ENCODE assay signal across 14 cellular contexts in genomic region chr6:81786159-81786558, GRCh38.
"Had no signal": no experiment of that assay in that cellular context is flagged by ENCODE, and none has a peak within 500 bp of the region (broad histone marks: within the 10 kb centered on the region; RNA-seq: fewer than 3 reads in every experiment).

No MANE protein-coding gene starts in this region.

- DNase-seq: activated CD4-positive, alpha-beta T cell treated with anti-CD3 and anti-CD28 coated beads for 48 hours; activated naive CD4-positive, alpha-beta T cell; central memory CD4-positive, alpha-beta T cell; effector CD4-positive, alpha-beta T cell; hippocampal formation; stimulated activated CD4-positive, alpha-beta T cell treated with anti-CD3 and anti-CD28 coated beads, Interleukin-4, amount 100 ng/mL, for 4 hours; stimulated activated naive CD8-positive, alpha-beta T cell treated with anti-CD3 and anti-CD28 coated beads, Interleukin-15, amount 100 ng/mL, for 72 hours; testis; upper lobe of right lung; WERI-Rb-1 had no signal

- H3K9me3 Mint-ChIP-seq: neural progenitor cell had no signal

- H3K9ac ChIP-seq: neural progenitor cell, parathyroid adenoma had no signal

- H3K27me3 ChIP-seq: neural progenitor cell, testis, upper lobe of right lung had no signal

- H3K4me1 Mint-ChIP-seq: stimulated activated naive CD8-positive, alpha-beta T cell treated with anti-CD3 and anti-CD28 coated beads, Interleukin-15, amount 100 ng/mL, for 72 hours had no signal

- H3K4me3 Mint-ChIP-seq: activated T-helper 1 cell treated with anti-CD3 and anti-CD28 coated beads, Interleukin-12 subunit alpha, Interleukin-12 subunit beta, Interleukin-2, Interleukin-4 antibody, amounts not matched to agents 30 ng/mL and 10 ng/mL and 1 ng/mL, durations not matched to agents 14 hours and 24 hours and 36 hours; neural progenitor cell; stimulated activated naive CD8-positive, alpha-beta T cell treated with anti-CD3 and anti-CD28 coated beads, Interleukin-15, amount 100 ng/mL, for 72 hours had no signal

- ATAC-seq: stimulated activated naive CD8-positive, alpha-beta T cell treated with anti-CD3 and anti-CD28 coated beads, Interleukin-15, amount 100 ng/mL, for 72 hours; upper lobe of right lung had no signal

- H3K79me2 ChIP-seq: parathyroid adenoma had no signal

- H3K36me3 ChIP-seq: neural progenitor cell, upper lobe of right lung, WERI-Rb-1 had no signal

- H3K36me3 Mint-ChIP-seq: neural progenitor cell had no signal

- H3K27ac ChIP-seq: coronary artery, neural progenitor cell, parathyroid adenoma, testis, upper lobe of right lung, WERI-Rb-1 had no signal

- H3K27ac Mint-ChIP-seq: activated T-helper 1 cell treated with anti-CD3 and anti-CD28 coated beads, Interleukin-12 subunit alpha, Interleukin-12 subunit beta, Interleukin-2, Interleukin-4 antibody, amounts not matched to agents 30 ng/mL and 10 ng/mL and 1 ng/mL, durations not matched to agents 14 hours and 24 hours and 36 hours; neural progenitor cell; stimulated activated naive CD8-positive, alpha-beta T cell treated with anti-CD3 and anti-CD28 coated beads, Interleukin-15, amount 100 ng/mL, for 72 hours had no signal

- H3K4me1 ChIP-seq: parathyroid adenoma had no signal

- H3K9me3 ChIP-seq: testis, upper lobe of right lung had no signal

- H3K4me3 ChIP-seq: coronary artery, neural progenitor cell, testis, upper lobe of right lung had no signal

- H2AFZ ChIP-seq: neural progenitor cell, parathyroid adenoma had no signal

- H3K4me2 ChIP-seq: neural progenitor cell had no signal
